Comparison of ENCODE assay signal across 9 cellular contexts in the genomic region with DNA sequence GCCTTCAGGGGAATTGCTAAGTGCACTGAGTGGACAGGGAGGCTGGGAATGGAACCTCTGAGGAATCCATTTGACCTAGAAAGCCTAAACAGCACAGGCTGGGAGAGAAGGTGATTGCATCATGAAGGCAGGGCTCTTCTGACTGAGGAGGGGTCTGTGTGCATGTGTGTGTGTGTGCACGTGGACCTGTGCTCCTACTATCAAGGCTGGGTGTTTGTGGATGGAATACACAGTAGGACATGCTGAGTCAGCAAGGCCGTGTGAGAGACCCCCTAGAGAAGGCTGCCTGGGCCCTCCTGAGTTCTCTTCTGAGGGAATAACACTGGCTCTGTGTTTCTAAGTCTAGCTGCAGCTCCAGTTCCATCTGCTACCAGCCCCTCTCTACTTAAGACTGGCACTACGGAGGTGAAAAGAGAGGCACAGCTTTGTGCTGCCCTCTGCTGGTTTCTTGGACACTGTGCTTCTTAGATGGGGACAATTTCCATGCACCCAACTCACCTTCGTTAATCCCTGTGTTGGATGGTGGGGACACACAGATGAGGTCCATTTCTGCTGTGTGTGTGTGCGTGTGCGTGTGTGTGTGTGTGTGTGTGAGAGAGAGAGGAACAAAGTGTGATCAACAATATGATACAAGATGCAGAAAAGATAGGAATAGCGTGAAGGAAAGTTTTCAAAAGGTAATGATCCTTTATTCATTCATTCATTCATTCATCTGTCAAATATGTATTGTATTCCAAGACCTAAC. TPM values are rescaled to one million over a fixed set of nuclear protein-coding genes. Genes with fewer than 3 reads are reported as not detected.
DNase-seq lines count a peak whose midpoint lies in the region; ATAC-seq and TF ChIP-seq lines count a peak whose summit lies in the region.
"Had no signal": no experiment of that assay in that cellular context is flagged by ENCODE, and none has a peak within 500 bp of the region (broad histone marks: within the 10 kb centered on the region; RNA-seq: fewer than 3 reads in every experiment).

No MANE protein-coding gene starts in this region.

- in situ Hi-C loops in G401 (cut with HindIII; ENCODE audit: low sequenced_read_pairs) = no loop called here

- H3K4me1 ChIP-seq in heart right ventricle = peaks cover 0 to 24% (median 9%) of the 10 kb centered on the region in 9 donors

- peak; percentile 95 for DNase-seq in G401 (ENCODE audit: low spot score)
- peak; percentile 71 to 93 (median 72) for DNase-seq in NCI-H1417 (lab: John Stamatoyannopoulos, UW)
- DNase-seq in activated naive CD4-positive, alpha-beta T cell treated with anti-CD3 and anti-CD28 coated beads, Interleukin-2, amount 50 U/mL, for 16 hours = peak; percentile 68
- DNase-seq in heart right ventricle = peak; percentile 22 to 73
- DNase-seq in putamen (ENCODE audit: low spot score) = peak; percentile 58

- H3K36me3 ChIP-seq in heart right ventricle = no peaks in the 10 kb centered on the region

- TF ChIP-seq CTCF in heart right ventricle (IDR thresholded peaks at IDR 0.05) = peak; percentile 58 to 86 (median 83)

- peak overlapping the region in 6 of 10 donors; percentile 19 to 77 (median 42) for H3K27ac ChIP-seq in heart right ventricle

- ATAC-seq in HG02571 (IDR thresholded peaks at IDR 0.05; ENCODE audit: unreplicated experiment) (peak; percentile 75), SK-N-SH treated with all-trans-retinoic acid at 6 μM for 48 hours (peak; percentile 100), heart right ventricle (peak; percentile 85 to 94 (median 92)), HG03108 (IDR thresholded peaks at IDR 0.05; ENCODE audit: unreplicated experiment) (no peak)

- H3K9me3 ChIP-seq in heart right ventricle = no peaks in the 10 kb centered on the region

- H3K27me3 ChIP-seq in heart right ventricle = peaks cover 0 to 36% (median 17%) of the 10 kb centered on the region in 7 donors

- intact Hi-C loops in heart right ventricle (cut with DNase I) = loop anchor here in 9 of 10 donors (1.0 to 10.0 kb wide), 11 partner anchors 98 to 318 kb away; a partner anchor contains a TSS

- 12 to 20% methylated on average over 7 of the region's 7 CpGs for WGBS in heart right ventricle, 2 donors

- no peak overlapping the region for H3K4me3 ChIP-seq in heart right ventricle

TF ChIP-seq in SK-N-SH treated with all-trans-retinoic acid at 6 μM for 48 hours, 23 proteins besides CTCF, POLR2A, EP300 and RAD21:
- no peak for TF ChIP-seq OSR1 (CRISPR knock-in tag; IDR thresholded peaks at IDR 0.05)
- TF ChIP-seq ESRRG (CRISPR knock-in tag; IDR thresholded peaks at IDR 0.05) = no peak
- TF ChIP-seq SNAI2 (CRISPR knock-in tag; IDR thresholded peaks at IDR 0.05) = no peak
- TF ChIP-seq ZFP30 (CRISPR knock-in tag; IDR thresholded peaks at IDR 0.05) = no peak
- no peak for TF ChIP-seq ARNTL (CRISPR knock-in tag; IDR thresholded peaks at IDR 0.05; ENCODE audit: borderline replicate concordance, low read depth)
- no peak for TF ChIP-seq BACH2 (CRISPR knock-in tag; IDR thresholded peaks at IDR 0.05; ENCODE audit: borderline replicate concordance)

RNA-seq across cellular contexts. Expression of gene EFCAB14, which starts 6.2 kb away (rescaled TPM):
- total RNA-seq in G401 (2014; rRNA removed; shearing (Covaris generic)) = 18.0 and 28.8 TPM in 2 replicates
- total RNA-seq in heart right ventricle = 10 to 100 TPM; 46.0 to 74.5 (median 63.2) TPM
- 10 to 100 TPM; 11.0 to 19.9 TPM for polyA plus RNA-seq in heart right ventricle

RNA-seq across cellular contexts. Expression of gene TEX38, which starts 53.5 kb away (rescaled TPM):
- total RNA-seq in G401 (2014; rRNA removed; shearing (Covaris generic)) = not detected in 2 replicates
- total RNA-seq in heart right ventricle = not detected
- not detected for polyA plus RNA-seq in heart right ventricle
- polyA plus RNA-seq: esophagus had no signal

RNA-seq across cellular contexts. Expression of gene ATPAF1, which starts 57.0 kb away (rescaled TPM):
- total RNA-seq in G401 (2014; rRNA removed; shearing (Covaris generic)) = 96.9 and 115 TPM in 2 replicates
- 100 to 1,000 TPM; 157 to 271 (median 209) TPM for total RNA-seq in heart right ventricle
- polyA plus RNA-seq in heart right ventricle = 100 to 1,000 TPM in 1 of 2 donors, 10 to 100 TPM in 1; 80.5 to 196 TPM
